In genomic region chr17:19248923-19249574, GRCh38 we compare ENCODE assay signal across 8 cellular contexts. TPM values are rescaled to one million over a fixed set of nuclear protein-coding genes. Genes with fewer than 3 reads are reported as not detected.
DNase-seq lines count a peak whose midpoint lies in the region; ATAC-seq and TF ChIP-seq lines count a peak whose summit lies in the region.

No MANE protein-coding gene starts in this region.

- H3K4me3 Mint-ChIP-seq in activated naive CD4-positive, alpha-beta T cell treated with anti-CD3 and anti-CD28 coated beads for 36 hours, result no peak overlapping the region

- TF ChIP-seq EP300 in gastroesophageal sphincter (IDR thresholded peaks at IDR 0.05), result no peak

- H3K4me1 ChIP-seq in gastroesophageal sphincter, result peaks cover 16 to 79% (median 39%) of the 10 kb centered on the region in 3 donors

- no peaks in the 10 kb centered on the region for H3K9me3 Mint-ChIP-seq in activated naive CD4-positive, alpha-beta T cell treated with anti-CD3 and anti-CD28 coated beads for 36 hours

- H3K27me3 Mint-ChIP-seq in activated naive CD4-positive, alpha-beta T cell treated with anti-CD3 and anti-CD28 coated beads for 36 hours (ENCODE audit: low read depth), result peaks cover 10% of the 10 kb centered on the region

- no peaks in the 10 kb centered on the region for H3K4me1 Mint-ChIP-seq in activated naive CD4-positive, alpha-beta T cell treated with anti-CD3 and anti-CD28 coated beads for 36 hours (ENCODE audit: low read depth)

- peak; percentile 92 for ATAC-seq in SK-N-SH treated with all-trans-retinoic acid at 6 μM for 48 hours
- peak; percentile 61 for ATAC-seq in gastroesophageal sphincter
- ATAC-seq in GM19452 (IDR thresholded peaks at IDR 0.05; ENCODE audit: unreplicated experiment), result no peak
- no peak for ATAC-seq in GM18868 (IDR thresholded peaks at IDR 0.05; ENCODE audit: unreplicated experiment)

- TF ChIP-seq CTCF in gastroesophageal sphincter (IDR thresholded peaks at IDR 0.05), result no peak

- WGBS in gastroesophageal sphincter (ENCODE audit: low coverage in 1 of 2), 2 donors, result 38 to 40% methylated on average over 5 to 7 of the region's 7 CpGs

- DNase-seq in C1 segment of cervical spinal cord (lab: John Stamatoyannopoulos, UW) (peak in 10 of 14 donors; percentile 21 to 67 (median 47)), posterior cingulate gyrus (peak in 7 of 10 donors; percentile 31 to 92 (median 66)), cerebellar nuclear complex (lab: John Stamatoyannopoulos, UW) (no peak)
- DNase-seq in activated naive CD4-positive, alpha-beta T cell treated with anti-CD3 and anti-CD28 coated beads for 36 hours, result no peak

- no peak for TF ChIP-seq POLR2A in gastroesophageal sphincter (IDR thresholded peaks at IDR 0.05)

- H3K27me3 ChIP-seq in gastroesophageal sphincter, result no peaks in the 10 kb centered on the region

- H3K27ac ChIP-seq in gastroesophageal sphincter, result peak overlapping the region in 3 of 4 donors; percentile 70 to 75 (median 73)

- no peaks in the 10 kb centered on the region for H3K36me3 ChIP-seq in gastroesophageal sphincter

- intact Hi-C loops in posterior cingulate gyrus (cut with DNase I), result no loop called here
- intact Hi-C loops in activated naive CD4-positive, alpha-beta T cell treated with anti-CD3 and anti-CD28 coated beads for 36 hours (cut with micrococcal nuclease), result no loop called here

- CTCF ChIA-PET in activated naive CD4-positive, alpha-beta T cell treated with anti-CD3 and anti-CD28 coated beads for 36 hours (lab: Charles Lee), result interaction anchor here (0.6 kb wide), 1 partner anchor 678 kb away, joined by 3 read pairs; no protein-coding TSS in a partner anchor

- no peak overlapping the region for H3K4me3 ChIP-seq in gastroesophageal sphincter

- no peak overlapping the region for H3K27ac Mint-ChIP-seq in activated naive CD4-positive, alpha-beta T cell treated with anti-CD3 and anti-CD28 coated beads for 36 hours

- no peaks in the 10 kb centered on the region for H3K9me3 ChIP-seq in gastroesophageal sphincter

- H3K36me3 Mint-ChIP-seq in activated naive CD4-positive, alpha-beta T cell treated with anti-CD3 and anti-CD28 coated beads for 36 hours (ENCODE audit: low read depth), result no peaks in the 10 kb centered on the region

TF ChIP-seq in SK-N-SH treated with all-trans-retinoic acid at 6 μM for 48 hours, 23 proteins besides CTCF, POLR2A, EP300 and RAD21:
- no peak for TF ChIP-seq ZFP3 (CRISPR knock-in tag; IDR thresholded peaks at IDR 0.05)
- TF ChIP-seq ARNTL (CRISPR knock-in tag; IDR thresholded peaks at IDR 0.05; ENCODE audit: borderline replicate concordance, low read depth), result no peak
- no peak for TF ChIP-seq BACH2 (CRISPR knock-in tag; IDR thresholded peaks at IDR 0.05; ENCODE audit: borderline replicate concordance)
- no peak for TF ChIP-seq PPARA (CRISPR knock-in tag; IDR thresholded peaks at IDR 0.05; ENCODE audit: borderline replicate concordance)
- no peak for TF ChIP-seq ZNF70 (CRISPR knock-in tag; IDR thresholded peaks at IDR 0.05)
- no peak for TF ChIP-seq POU6F1 (CRISPR knock-in tag; IDR thresholded peaks at IDR 0.05; ENCODE audit: borderline replicate concordance, low read depth)
- TF ChIP-seq RARB (CRISPR knock-in tag; IDR thresholded peaks at IDR 0.05), result no peak
- no peak for TF ChIP-seq ZNF8 (CRISPR knock-in tag; IDR thresholded peaks at IDR 0.05)
- TF ChIP-seq CREB5 (CRISPR knock-in tag; IDR thresholded peaks at IDR 0.05; ENCODE audit: low read depth), result no peak
- TF ChIP-seq ISL1 (CRISPR knock-in tag; IDR thresholded peaks at IDR 0.05), result no peak
- TF ChIP-seq TCF4 (CRISPR knock-in tag; IDR thresholded peaks at IDR 0.05; ENCODE audit: borderline replicate concordance), result no peak
- no peak for TF ChIP-seq PATZ1 (CRISPR knock-in tag; IDR thresholded peaks at IDR 0.05; ENCODE audit: borderline replicate concordance)
- TF ChIP-seq TOX (CRISPR knock-in tag; IDR thresholded peaks at IDR 0.05; ENCODE audit: borderline replicate concordance), result no peak
- TF ChIP-seq ESRRG (CRISPR knock-in tag; IDR thresholded peaks at IDR 0.05), result no peak
- TF ChIP-seq OSR1 (CRISPR knock-in tag; IDR thresholded peaks at IDR 0.05), result no peak

RNA-seq across cellular contexts. Expression of gene EPN2, which starts 11.9 kb away (rescaled TPM):
- total RNA-seq in gastroesophageal sphincter, result 100 to 1,000 TPM in 1 of 4 donors, 10 to 100 TPM in 3; 30.7 to 156 (median 45.1) TPM
- total RNA-seq in activated naive CD4-positive, alpha-beta T cell treated with anti-CD3 and anti-CD28 coated beads for 36 hours, result 1 to 10 TPM; 5.4 to 5.6 TPM

Comparison
In these comparisons a context has a peak if more than half of its experiments do, and no peak if none do; other contexts are left out.
1. DNase-seq: peak in C1 segment of cervical spinal cord (10 of 14) and posterior cingulate gyrus (7 of 10); none in activated naive CD4-positive, alpha-beta T cell treated with anti-CD3 and anti-CD28 coated beads for 36 hours (single experiment) and cerebellar nuclear complex (0 of 2).
2. ATAC-seq: peak in SK-N-SH treated with all-trans-retinoic acid at 6 μM for 48 hours (single experiment) and gastroesophageal sphincter (single experiment); none in GM19452 (single experiment) and GM18868 (single experiment).
3. RNA of gene EPN2, which starts 11.9 kb away (total RNA-seq): 30.7 to 156 TPM in gastroesophageal sphincter; 5.4 to 5.6 TPM in activated naive CD4-positive, alpha-beta T cell treated with anti-CD3 and anti-CD28 coated beads for 36 hours; every median in the first group is over 4 times any median in the second.